1 cellular context compared by ENCODE assay signal in genomic region chr2:233059547-233059796, GRCh38.
TF ChIP-seq lines count a peak whose summit lies in the region.

No MANE protein-coding gene starts in this region.

TF ChIP-seq in SK-N-SH, 30 proteins besides CTCF, POLR2A, EP300 and RAD21 (continued from another document):
- no peak for TF ChIP-seq PBX3 (IDR thresholded peaks at IDR 0.05)
- TF ChIP-seq FOSL2 (IDR thresholded peaks at IDR 0.05; ENCODE audit: borderline replicate concordance, low read depth), result no peak
- no peak for TF ChIP-seq RXRA (IDR thresholded peaks at IDR 0.05; ENCODE audit: borderline replicate concordance, low read depth)
- no peak for TF ChIP-seq RCOR1 (IDR thresholded peaks at IDR 0.05; ENCODE audit: low read length)
- TF ChIP-seq ZBTB33 (IDR thresholded peaks at IDR 0.05; ENCODE audit: borderline replicate concordance, low read depth), result no peak
- no peak for TF ChIP-seq CHD2 (IDR thresholded peaks at IDR 0.05; ENCODE audit: low read length, partially characterized antibody)
- TF ChIP-seq NRF1 (IDR thresholded peaks at IDR 0.05; ENCODE audit: low read depth, low read length), result no peak
